21 cellular contexts compared by ENCODE assay signal in the genomic region with DNA sequence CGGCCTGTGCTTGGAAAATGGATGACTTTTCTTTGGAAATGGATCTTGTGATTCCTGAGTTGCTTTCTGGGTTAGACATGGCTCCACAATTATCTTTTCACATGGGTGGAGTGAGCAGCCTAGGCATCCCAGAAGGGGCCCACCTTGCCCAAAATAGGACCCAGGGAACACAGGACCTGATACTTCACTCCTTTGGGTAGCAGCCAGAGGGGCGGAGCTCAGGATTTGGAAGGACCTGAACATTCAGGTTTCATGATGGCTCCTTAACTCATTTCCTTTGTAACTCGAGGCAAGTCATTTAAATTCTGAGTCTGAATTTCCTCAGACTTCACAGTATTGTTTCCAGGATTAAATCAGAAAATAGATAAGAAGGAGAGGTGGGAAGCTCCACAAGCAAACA.
"Had no signal": no experiment of that assay in that cellular context is flagged by ENCODE, and none has a peak within 500 bp of the region (broad histone marks: within the 10 kb centered on the region; RNA-seq: fewer than 3 reads in every experiment).

No MANE protein-coding gene starts in this region.

- H3K9ac ChIP-seq: parathyroid adenoma had no signal

- H3K4me2 ChIP-seq: hepatocyte had no signal

- DNase-seq: activated CD4-positive, alpha-beta memory T cell treated with anti-CD3 and anti-CD28 coated beads, Interleukin-2, amount 10 ng/mL, durations not matched to agents 7 days and 5 days; activated CD4-positive, alpha-beta T cell treated with anti-CD3 and anti-CD28 coated beads for 36 hours; activated CD8-positive, alpha-beta memory T cell treated with anti-CD3 and anti-CD28 coated beads, Interleukin-2, amount 10 ng/mL, durations not matched to agents 7 days and 5 days; activated naive CD4-positive, alpha-beta T cell treated with anti-CD3 and anti-CD28 coated beads, Interleukin-2, amount 10 ng/mL, durations not matched to agents 7 days and 5 days; activated naive CD8-positive, alpha-beta T cell treated with anti-CD3 and anti-CD28 coated beads, Interleukin-2, amount 50 U/mL, for 24 hours; activated T-cell treated with anti-CD3 and anti-CD28 coated beads, Interleukin-2, amount 50 U/mL, for 24 hours; anterior cingulate cortex; effector CD4-positive, alpha-beta T cell; foreskin fibroblast; stimulated activated CD4-positive, alpha-beta T cell treated with anti-CD3 and anti-CD28 coated beads, Interleukin-12 subunit alpha, Interleukin-12 subunit beta, amount 100 ng/mL, for 4 hours; stimulated activated CD4-positive, alpha-beta T cell treated with anti-CD3 and anti-CD28 coated beads, Interleukin-1b, Interleukin-23, amount 100 ng/mL, for 48 hours; stimulated activated CD8-positive, alpha-beta memory T cell treated with anti-CD3 and anti-CD28 coated beads, Interleukin-4, amount 100 ng/mL, for 48 hours; stimulated activated naive CD4-positive, alpha-beta T cell treated with Interleukin-2 at 50 U/mL for 16 hours; upper lobe of left lung had no signal

- H3K27me3 ChIP-seq: hepatocyte, upper lobe of left lung had no signal

- H3K27ac ChIP-seq: hepatocyte, neutrophil, parathyroid adenoma, upper lobe of left lung had no signal

- H3K36me3 ChIP-seq: neutrophil, upper lobe of left lung had no signal

- H3K27ac Mint-ChIP-seq: activated CD4-positive, alpha-beta memory T cell treated with anti-CD3 and anti-CD28 coated beads, Interleukin-2, amount 10 ng/mL, durations not matched to agents 7 days and 5 days; activated CD4-positive, alpha-beta T cell treated with anti-CD3 and anti-CD28 coated beads for 36 hours; activated CD8-positive, alpha-beta memory T cell treated with anti-CD3 and anti-CD28 coated beads, Interleukin-2, amount 10 ng/mL, durations not matched to agents 7 days and 5 days; activated naive CD4-positive, alpha-beta T cell treated with anti-CD3 and anti-CD28 coated beads, Interleukin-2, amount 10 ng/mL, durations not matched to agents 7 days and 5 days; activated naive CD8-positive, alpha-beta T cell treated with anti-CD3 and anti-CD28 coated beads, Interleukin-2, amount 50 U/mL, for 24 hours; activated T-cell treated with anti-CD3 and anti-CD28 coated beads, Interleukin-2, amount 50 U/mL, for 24 hours; activated T-helper 2 cell treated with anti-CD3 and anti-CD28 coated beads, Interferon-gamma antibody, Interleukin-2, Interleukin-4, amounts not matched to agents 10 μg/mL and 5 μg/mL and 100 μg/mL, durations not matched to agents 14 hours and 24 hours and 36 hours; mesothelial cell of epicardium; natural killer cell treated with Interleukin-12 subunit alpha and Interleukin-12 subunit beta and Interleukin-15 and Interleukin-18, amount 100 ng/mL, for 72 hours had no signal

- H3K4me3 Mint-ChIP-seq: activated CD4-positive, alpha-beta memory T cell treated with anti-CD3 and anti-CD28 coated beads, Interleukin-2, amount 10 ng/mL, durations not matched to agents 7 days and 5 days; activated CD4-positive, alpha-beta T cell treated with anti-CD3 and anti-CD28 coated beads for 36 hours; activated CD8-positive, alpha-beta memory T cell treated with anti-CD3 and anti-CD28 coated beads, Interleukin-2, amount 10 ng/mL, durations not matched to agents 7 days and 5 days; activated naive CD4-positive, alpha-beta T cell treated with anti-CD3 and anti-CD28 coated beads, Interleukin-2, amount 10 ng/mL, durations not matched to agents 7 days and 5 days; activated naive CD8-positive, alpha-beta T cell treated with anti-CD3 and anti-CD28 coated beads, Interleukin-2, amount 50 U/mL, for 24 hours; activated T-cell treated with anti-CD3 and anti-CD28 coated beads, Interleukin-2, amount 50 U/mL, for 24 hours; brain; mesothelial cell of epicardium; natural killer cell treated with Interleukin-12 subunit alpha and Interleukin-12 subunit beta and Interleukin-15 and Interleukin-18, amount 100 ng/mL, for 72 hours had no signal

- H2AFZ ChIP-seq: hepatocyte, parathyroid adenoma had no signal

- H3K9me3 ChIP-seq: neutrophil had no signal

- H3K9me3 Mint-ChIP-seq: natural killer cell treated with Interleukin-12 subunit alpha and Interleukin-12 subunit beta and Interleukin-15 and Interleukin-18, amount 100 ng/mL, for 72 hours had no signal

- H3K4me1 ChIP-seq: parathyroid adenoma had no signal

- H3K79me2 ChIP-seq: hepatocyte, parathyroid adenoma had no signal

- H3K4me3 ChIP-seq: hepatocyte, upper lobe of left lung had no signal

- H3K36me3 Mint-ChIP-seq: activated CD8-positive, alpha-beta memory T cell treated with anti-CD3 and anti-CD28 coated beads, Interleukin-2, amount 10 ng/mL, durations not matched to agents 7 days and 5 days; activated naive CD4-positive, alpha-beta T cell treated with anti-CD3 and anti-CD28 coated beads, Interleukin-2, amount 10 ng/mL, durations not matched to agents 7 days and 5 days had no signal

- H3K4me1 Mint-ChIP-seq: activated CD4-positive, alpha-beta memory T cell treated with anti-CD3 and anti-CD28 coated beads, Interleukin-2, amount 10 ng/mL, durations not matched to agents 7 days and 5 days; activated CD4-positive, alpha-beta T cell treated with anti-CD3 and anti-CD28 coated beads for 36 hours; activated naive CD4-positive, alpha-beta T cell treated with anti-CD3 and anti-CD28 coated beads, Interleukin-2, amount 10 ng/mL, durations not matched to agents 7 days and 5 days; activated naive CD8-positive, alpha-beta T cell treated with anti-CD3 and anti-CD28 coated beads, Interleukin-2, amount 50 U/mL, for 24 hours had no signal
